8 cellular contexts compared by ENCODE assay signal in the genomic region with DNA sequence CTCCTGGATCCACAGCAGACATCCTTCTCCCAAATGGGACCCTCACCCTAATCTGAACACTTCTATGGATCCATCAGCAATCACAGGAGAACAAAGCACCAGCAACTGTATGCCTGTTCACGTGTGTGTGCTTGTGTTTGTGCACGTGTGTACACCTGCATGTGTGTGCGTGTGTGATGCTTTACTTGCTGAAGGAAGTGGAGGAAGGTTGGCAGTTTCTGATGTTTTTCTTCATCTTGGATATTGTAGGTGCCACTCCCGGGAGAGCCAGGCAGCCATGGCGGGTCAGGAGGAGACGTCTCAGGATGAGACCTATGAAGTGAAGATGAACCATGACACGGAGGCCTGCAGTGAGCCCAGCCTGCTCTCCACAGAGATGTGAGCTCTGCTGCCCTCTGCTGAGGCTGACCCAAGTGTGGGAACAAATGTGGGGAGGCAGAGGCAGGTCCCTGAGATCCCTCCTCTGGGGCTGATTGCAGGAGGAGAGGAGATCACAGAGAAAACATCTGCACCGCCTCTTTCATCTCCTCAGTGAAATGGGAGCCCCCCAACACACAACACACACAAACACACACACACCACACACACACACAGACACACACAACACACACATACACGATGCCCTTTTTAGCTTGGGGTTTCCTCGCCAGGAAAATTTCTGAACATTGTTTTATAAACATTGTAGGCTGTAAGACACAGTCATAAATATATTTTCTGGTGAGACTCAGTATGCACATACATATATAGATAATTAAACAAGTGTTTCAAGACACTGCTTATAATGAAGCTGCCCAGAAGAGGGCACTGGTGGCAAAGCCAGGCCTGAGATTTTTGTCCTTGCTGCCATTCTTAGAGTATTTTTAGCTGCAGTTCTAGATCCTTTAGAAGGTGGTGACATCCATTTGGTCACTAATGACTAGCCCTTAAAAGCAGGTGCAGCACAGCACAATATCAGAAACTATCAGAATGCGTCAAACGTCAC.
DNase-seq lines count a peak whose midpoint lies in the region; ATAC-seq and TF ChIP-seq lines count a peak whose summit lies in the region.

No MANE protein-coding gene starts in this region.

- no peaks in the 10 kb centered on the region for H4K20me1 ChIP-seq in SU-DHL-6 (ENCODE audit: low read depth, low read length)

- TF ChIP-seq EP300 in sigmoid colon (IDR thresholded peaks at IDR 0.05), result no peak

- intact Hi-C loops in right lobe of liver (cut with DNase I) (no loop called here), sigmoid colon (cut with DNase I) (loop anchor here (5.0 kb wide), 1 partner anchor 100 kb away; no protein-coding TSS in a partner anchor)

- H3K9me3 ChIP-seq in SU-DHL-6 (ENCODE audit: insufficient read depth, low read length), result no peaks in the 10 kb centered on the region
- no peaks in the 10 kb centered on the region for H3K9me3 ChIP-seq in right lobe of liver
- no peaks in the 10 kb centered on the region for H3K9me3 ChIP-seq in sigmoid colon

- no peak overlapping the region for H3K27ac ChIP-seq in SU-DHL-6 (ENCODE audit: low read depth, low read length)
- no peak overlapping the region for H3K27ac ChIP-seq in right lobe of liver
- H3K27ac ChIP-seq in sigmoid colon, result peak overlapping the region in 2 of 4 donors; percentile 34 to 49

- H3K27me3 ChIP-seq in SU-DHL-6 (ENCODE audit: low read length), result no peaks in the 10 kb centered on the region
- no peaks in the 10 kb centered on the region for H3K27me3 ChIP-seq in right lobe of liver
- H3K27me3 ChIP-seq in sigmoid colon, result no peaks in the 10 kb centered on the region

- H3K4me1 ChIP-seq in right lobe of liver, result no peaks in the 10 kb centered on the region
- H3K4me1 ChIP-seq in sigmoid colon, result peaks cover 0 to 10% (median 3%) of the 10 kb centered on the region in 4 donors

- no peaks in the 10 kb centered on the region for H3K9me2 ChIP-seq in SU-DHL-6 (replicated peaks; ENCODE audit: insufficient read depth, low read length)

- no peak overlapping the region for H3K9ac ChIP-seq in SU-DHL-6 (ENCODE audit: low read length)

- TF ChIP-seq CTCF in SU-DHL-6 (IDR thresholded peaks at IDR 0.05; ENCODE audit: insufficient read depth, low read length, poor library complexity, severe bottlenecking) (peak; percentile 42), right lobe of liver (IDR thresholded peaks at IDR 0.05) (peak; percentile 28 to 43 (median 32)), sigmoid colon (IDR thresholded peaks at IDR 0.05) (peak in 2 of 4 experiments; percentile 7 to 35)

- H3K36me3 ChIP-seq in SU-DHL-6 (ENCODE audit: low read length) (no peaks in the 10 kb centered on the region), right lobe of liver (no peaks in the 10 kb centered on the region), sigmoid colon (peaks cover 16 to 95% (median 53%) of the 10 kb centered on the region in 4 donors)

- DNase-seq in Daoy (ENCODE audit: low read depth) (peak; percentile 54), KBM-7 (peak; percentile 85), right lobe of liver (no peak), sigmoid colon (no peak)
- DNase-seq in central memory CD4-positive, alpha-beta T cell, result peak; percentile 51

- TF ChIP-seq POLR2A in right lobe of liver (IDR thresholded peaks at IDR 0.05) (no peak), sigmoid colon (IDR thresholded peaks at IDR 0.05) (no peak)

- no peaks in the 10 kb centered on the region for H3K79me2 ChIP-seq in SU-DHL-6 (ENCODE audit: insufficient read depth, low read length)

- H3K4me2 ChIP-seq in SU-DHL-6 (ENCODE audit: low read depth, low read length, poor library complexity, severe bottlenecking), result no peak overlapping the region

- ATAC-seq in right lobe of liver (peak in 3 of 4 donors; percentile 32 to 51 (median 46)), HG03520 (IDR thresholded peaks at IDR 0.05; ENCODE audit: unreplicated experiment) (no peak), GM19328 (IDR thresholded peaks at IDR 0.05; ENCODE audit: unreplicated experiment) (no peak)

- H3F3A ChIP-seq in SU-DHL-6 (ENCODE audit: insufficient read depth), result no peaks in the 10 kb centered on the region

- WGBS in right lobe of liver (ENCODE audit: insufficient coverage, low coverage, low lambda C conversion rate, missing lambda C conversion rate), result 63% methylated on average over 5 of the region's 12 CpGs
- 52 to 59% methylated on average over 12 of the region's 12 CpGs for WGBS in sigmoid colon, 2 donors

- no peak overlapping the region for H2AFZ ChIP-seq in SU-DHL-6 (ENCODE audit: low read depth, low read length, severe bottlenecking)

- in situ Hi-C loops in KBM-7 (cut with MboI; ENCODE audit: low pct_unique_long_range_greater_than_20kb, low sequenced_read_pairs), result no loop called here

- H3K4me3 ChIP-seq in SU-DHL-6 (ENCODE audit: insufficient read depth, low read length, poor library complexity, severe bottlenecking), result no peak overlapping the region
- H3K4me3 ChIP-seq in right lobe of liver, result no peak overlapping the region
- H3K4me3 ChIP-seq in sigmoid colon, result no peak overlapping the region

Comparison
In these comparisons a context has a peak if more than half of its experiments do, and no peak if none do; other contexts are left out.
1. DNase-seq: peak in Daoy (single experiment), KBM-7 (single experiment) and central memory CD4-positive, alpha-beta T cell (single experiment); none in right lobe of liver (0 of 3) and sigmoid colon (single experiment).
2. ATAC-seq: peak in right lobe of liver (3 of 4); none in HG03520 (single experiment) and GM19328 (single experiment).